In genomic region chr17:419073-419735, GRCh38 we compare ENCODE assay signal across 15 cellular contexts. TPM values are rescaled to one million over a fixed set of nuclear protein-coding genes. Genes with fewer than 3 reads are reported as not detected.
DNase-seq lines count a peak whose midpoint lies in the region; ATAC-seq and TF ChIP-seq lines count a peak whose summit lies in the region.
"Had no signal": no experiment of that assay in that cellular context is flagged by ENCODE, and none has a peak within 500 bp of the region (broad histone marks: within the 10 kb centered on the region; RNA-seq: fewer than 3 reads in every experiment).

No MANE protein-coding gene starts in this region.

- peaks cover 0 to 1% of the 10 kb centered on the region in 2 donors for H3K27me3 Mint-ChIP-seq in CD8-positive, alpha-beta memory T cell
- H3K27me3 Mint-ChIP-seq in activated T-helper 17 cell treated with anti-CD3 and anti-CD28 coated beads, Interleukin-2, amount 50 U/mL, for 72 hours = no peaks in the 10 kb centered on the region
- peaks cover 0 to 3% of the 10 kb centered on the region in 2 donors for H3K27me3 Mint-ChIP-seq in natural killer cell treated with Interleukin-12 subunit alpha and Interleukin-12 subunit beta and Interleukin-15 and Interleukin-18, amount 100 ng/mL, for 72 hours

- peaks cover 0 to 4% (median 0%) of the 10 kb centered on the region in 3 donors for H3K36me3 Mint-ChIP-seq in CD8-positive, alpha-beta memory T cell
- H3K36me3 Mint-ChIP-seq in activated T-helper 17 cell treated with anti-CD3 and anti-CD28 coated beads, Interleukin-2, amount 50 U/mL, for 72 hours (ENCODE audit: low read depth) = peaks cover 2% of the 10 kb centered on the region
- H3K36me3 Mint-ChIP-seq in natural killer cell treated with Interleukin-12 subunit alpha and Interleukin-12 subunit beta and Interleukin-15 and Interleukin-18, amount 100 ng/mL, for 72 hours = peaks cover 4% of the 10 kb centered on the region

- H3K9ac ChIP-seq in Loucy (ENCODE audit: low read depth, low read length, poor library complexity, severe bottlenecking) = peak overlapping the region; percentile 99

- no peak for ATAC-seq in activated T-helper 17 cell treated with anti-CD3 and anti-CD28 coated beads, Interleukin-2, amount 50 U/mL, for 72 hours (replicated peaks)
- no peak for ATAC-seq in natural killer cell treated with Interleukin-12 subunit alpha and Interleukin-12 subunit beta and Interleukin-15 and Interleukin-18, amount 100 ng/mL, for 72 hours
- no peak for ATAC-seq in HG03342 (IDR thresholded peaks at IDR 0.05; ENCODE audit: unreplicated experiment)
- ATAC-seq: left lung had no signal

- peaks cover 13% of the 10 kb centered on the region; the same call in 1 of the 2 replicates for H3K79me2 ChIP-seq in Loucy (ENCODE audit: insufficient read depth, low read length)

- H3K27me3 ChIP-seq in CD8-positive, alpha-beta memory T cell (ENCODE audit: insufficient read depth, low read length, poor library complexity, severe bottlenecking) = no peaks in the 10 kb centered on the region
- no peaks in the 10 kb centered on the region for H3K27me3 ChIP-seq in Loucy (ENCODE audit: insufficient read depth, low read length, poor library complexity, severe bottlenecking)
- H3K27me3 ChIP-seq: left lung had no signal

- H3K27ac Mint-ChIP-seq in CD8-positive, alpha-beta memory T cell = peak overlapping the region; percentile 61 to 98 (median 90)
- peak overlapping the region; percentile 65 for H3K27ac Mint-ChIP-seq in activated T-helper 17 cell treated with anti-CD3 and anti-CD28 coated beads, Interleukin-2, amount 50 U/mL, for 72 hours
- peak overlapping the region; percentile 56 to 81 for H3K27ac Mint-ChIP-seq in natural killer cell treated with Interleukin-12 subunit alpha and Interleukin-12 subunit beta and Interleukin-15 and Interleukin-18, amount 100 ng/mL, for 72 hours
- H3K27ac Mint-ChIP-seq: stimulated activated naive B cell treated with anti-CD40 and anti-IgM and Interleukin-4, amounts not matched to agents 10 μg/mL and 1 μg/mL and 100 μg/mL, for 72 hours had no signal

- peak overlapping the region; percentile 42 for H3K4me3 ChIP-seq in CD8-positive, alpha-beta memory T cell (ENCODE audit: low read length)
- H3K4me3 ChIP-seq in Loucy (ENCODE audit: low read length, poor library complexity, severe bottlenecking) = peak overlapping the region; percentile 57
- H3K4me3 ChIP-seq: coronary artery, esophagus squamous epithelium, left lung had no signal

- peaks cover 18% of the 10 kb centered on the region for H3F3A ChIP-seq in Loucy (ENCODE audit: low read depth)

- peak overlapping the region; percentile 24; the same call in 1 of the 2 replicates for H2AFZ ChIP-seq in Loucy (ENCODE audit: low read length)

- POLR2A ChIA-PET in CD8-positive, alpha-beta memory T cell (lab: Charles Lee) = no interaction called here

- no peaks in the 10 kb centered on the region for H3K36me3 ChIP-seq in CD8-positive, alpha-beta memory T cell (ENCODE audit: insufficient read depth, low read length)
- H3K36me3 ChIP-seq in Loucy (ENCODE audit: insufficient read depth, low read length) = no peaks in the 10 kb centered on the region
- H3K36me3 ChIP-seq: left lung had no signal

- peaks cover 71% of the 10 kb centered on the region for H3K4me1 ChIP-seq in CD8-positive, alpha-beta memory T cell (ENCODE audit: insufficient read depth, low read length)
- peaks cover 83% of the 10 kb centered on the region for H3K4me1 ChIP-seq in Loucy (ENCODE audit: insufficient read depth, low read length, poor library complexity, severe bottlenecking)
- H3K4me1 ChIP-seq: esophagus squamous epithelium had no signal

- H3K9me3 Mint-ChIP-seq in CD8-positive, alpha-beta memory T cell = no peaks in the 10 kb centered on the region
- H3K9me3 Mint-ChIP-seq in activated T-helper 17 cell treated with anti-CD3 and anti-CD28 coated beads, Interleukin-2, amount 50 U/mL, for 72 hours = no peaks in the 10 kb centered on the region
- no peaks in the 10 kb centered on the region for H3K9me3 Mint-ChIP-seq in natural killer cell treated with Interleukin-12 subunit alpha and Interleukin-12 subunit beta and Interleukin-15 and Interleukin-18, amount 100 ng/mL, for 72 hours
- H3K9me3 Mint-ChIP-seq: stimulated activated naive B cell treated with anti-CD40 and anti-IgM and Interleukin-4, amounts not matched to agents 10 μg/mL and 1 μg/mL and 100 μg/mL, for 72 hours had no signal

- peak overlapping the region; percentile 99 for H3K4me2 ChIP-seq in Loucy (ENCODE audit: low read depth, low read length, poor library complexity, severe bottlenecking)

- peak in 4 of 5 donors; percentile 13 to 85 (median 63) for DNase-seq in CD8-positive, alpha-beta memory T cell
- DNase-seq in natural killer cell treated with Interleukin-12 subunit alpha and Interleukin-12 subunit beta and Interleukin-15 and Interleukin-18, amount 100 ng/mL, for 72 hours (ENCODE audit: low spot score) = no peak
- no peak for DNase-seq in COLO829 (ENCODE audit: low spot score)
- no peak for DNase-seq in hypothalamus (lab: John Stamatoyannopoulos, UW)
- no peak for DNase-seq in NCI-H128 (lab: John Stamatoyannopoulos, UW; ENCODE audit: unreplicated experiment)
- DNase-seq: aorta; esophagus squamous epithelium; left lung; NCI-H1092 treated with DMSO at 0.1 percent for 48 hours; stimulated activated naive B cell treated with anti-CD40 and anti-IgM and Interleukin-4, amounts not matched to agents 10 μg/mL and 1 μg/mL and 100 μg/mL, for 72 hours; SW 1271 had no signal

- TF ChIP-seq CTCF in Loucy (conservative IDR thresholded peaks at IDR 0.05; ENCODE audit: low read length) = no peak

- CTCF ChIA-PET in CD8-positive, alpha-beta memory T cell (lab: Charles Lee) = interaction anchor here (1.1 kb wide), 1 partner anchor 578 kb away, joined by 3 read pairs; the partner anchor contains the start of gene TIMM22

- H3K4me3 Mint-ChIP-seq in CD8-positive, alpha-beta memory T cell = peak overlapping the region; percentile 22 to 84 (median 52)
- peak overlapping the region; percentile 81 for H3K4me3 Mint-ChIP-seq in activated T-helper 17 cell treated with anti-CD3 and anti-CD28 coated beads, Interleukin-2, amount 50 U/mL, for 72 hours
- H3K4me3 Mint-ChIP-seq in natural killer cell treated with Interleukin-12 subunit alpha and Interleukin-12 subunit beta and Interleukin-15 and Interleukin-18, amount 100 ng/mL, for 72 hours = peak overlapping the region; percentile 61
- H3K4me3 Mint-ChIP-seq: stimulated activated naive B cell treated with anti-CD40 and anti-IgM and Interleukin-4, amounts not matched to agents 10 μg/mL and 1 μg/mL and 100 μg/mL, for 72 hours had no signal

- no peaks in the 10 kb centered on the region for H3K9me2 ChIP-seq in Loucy (replicated peaks; ENCODE audit: low read depth, low read length)

- H4K20me1 ChIP-seq in Loucy (ENCODE audit: insufficient read depth, low read length, poor library complexity, severe bottlenecking) = no peaks in the 10 kb centered on the region

- peaks cover 51 to 67% (median 65%) of the 10 kb centered on the region in 3 donors for H3K4me1 Mint-ChIP-seq in CD8-positive, alpha-beta memory T cell
- H3K4me1 Mint-ChIP-seq in activated T-helper 17 cell treated with anti-CD3 and anti-CD28 coated beads, Interleukin-2, amount 50 U/mL, for 72 hours = peaks cover 30% of the 10 kb centered on the region
- peaks cover 51 to 55% of the 10 kb centered on the region in 2 donors for H3K4me1 Mint-ChIP-seq in natural killer cell treated with Interleukin-12 subunit alpha and Interleukin-12 subunit beta and Interleukin-15 and Interleukin-18, amount 100 ng/mL, for 72 hours (ENCODE audit: low read depth in 2 of 2)

- H3K27ac ChIP-seq in CD8-positive, alpha-beta memory T cell (ENCODE audit: low read depth, low read length) = peak overlapping the region; percentile 20
- H3K27ac ChIP-seq: coronary artery, esophagus squamous epithelium, left lung had no signal

- no peaks in the 10 kb centered on the region for H3K9me3 ChIP-seq in CD8-positive, alpha-beta memory T cell (ENCODE audit: low read length)
- no peaks in the 10 kb centered on the region for H3K9me3 ChIP-seq in Loucy (ENCODE audit: insufficient read depth, low read depth, low read length)
- H3K9me3 ChIP-seq: esophagus squamous epithelium, left lung had no signal

RNA-seq across cellular contexts. Expression of gene RFLNB, which starts 26.5 kb away (rescaled TPM):
- total RNA-seq in CD8-positive, alpha-beta memory T cell = 10 to 100 TPM; 34.5 to 36.1 TPM
- polyA plus RNA-seq in CD8-positive, alpha-beta memory T cell = 20.3 TPM
- 10 to 100 TPM; 50.3 to 54.7 TPM for total RNA-seq in activated T-helper 17 cell treated with anti-CD3 and anti-CD28 coated beads, Interleukin-2, amount 50 U/mL, for 72 hours
- total RNA-seq in natural killer cell treated with Interleukin-12 subunit alpha and Interleukin-12 subunit beta and Interleukin-15 and Interleukin-18, amount 100 ng/mL, for 72 hours = 100 to 1,000 TPM; 122 to 192 TPM

Comparison
In these comparisons a context has a peak if more than half of its experiments do, and no peak if none do; other contexts are left out.
1. DNase-seq: peak in CD8-positive, alpha-beta memory T cell (4 of 5); none in natural killer cell treated with Interleukin-12 subunit alpha and Interleukin-12 subunit beta and Interleukin-15 and Interleukin-18, amount 100 ng/mL, for 72 hours (single experiment), COLO829 (single experiment), hypothalamus (0 of 51) and NCI-H128 (single experiment).
2. Peak in every context shown above with its lines, with median percentiles within 50 percentile points of each other: H3K27ac Mint-ChIP-seq and H3K4me3 Mint-ChIP-seq.